18 cellular contexts compared by ENCODE assay signal in genomic region chr12:12630850-12631249, GRCh38.
"Had no signal": no experiment of that assay in that cellular context is flagged by ENCODE, and none has a peak within 500 bp of the region (broad histone marks: within the 10 kb centered on the region; RNA-seq: fewer than 3 reads in every experiment).

No MANE protein-coding gene starts in this region.

- H3K27me3 ChIP-seq: foreskin keratinocyte, tibial nerve had no signal

- H3K4me1 ChIP-seq: foreskin keratinocyte had no signal

- DNase-seq: activated CD4-positive, alpha-beta T cell treated with anti-CD3 and anti-CD28 coated beads, Interleukin-2, amount 10 ng/mL, durations not matched to agents 24 days and 14 days; activated CD4-positive, CD25-positive, alpha-beta regulatory T cell; activated effector memory CD4-positive, alpha-beta T cell treated with anti-CD3 and anti-CD28 coated beads, Interleukin-2, amount 50 U/mL, for 16 hours; anterior cingulate cortex; caudate nucleus; foreskin keratinocyte; glutamatergic neuron; hippocampal formation; islet precursor cell; midbrain; occipital lobe; posterior cingulate gyrus; retina; SK-N-SH; stimulated activated naive CD4-positive, alpha-beta T cell; T-helper 9 cell had no signal

- H3K9me3 Mint-ChIP-seq: activated CD4-positive, alpha-beta T cell treated with anti-CD3 and anti-CD28 coated beads, Interleukin-2, amount 10 ng/mL, durations not matched to agents 24 days and 14 days had no signal

- H3K27ac ChIP-seq: foreskin keratinocyte, tibial nerve had no signal

- ATAC-seq: foreskin keratinocyte had no signal

- H3K27me3 Mint-ChIP-seq: activated CD4-positive, alpha-beta T cell treated with anti-CD3 and anti-CD28 coated beads, Interleukin-2, amount 10 ng/mL, durations not matched to agents 24 days and 14 days; brain had no signal

- H3K4me3 ChIP-seq: tibial nerve had no signal

- H3K9me3 ChIP-seq: SK-N-SH, tibial nerve had no signal

- H3K27ac Mint-ChIP-seq: activated CD4-positive, alpha-beta T cell treated with anti-CD3 and anti-CD28 coated beads, Interleukin-2, amount 10 ng/mL, durations not matched to agents 24 days and 14 days; brain had no signal

- H3K4me3 Mint-ChIP-seq: activated CD4-positive, alpha-beta T cell treated with anti-CD3 and anti-CD28 coated beads, Interleukin-2, amount 10 ng/mL, durations not matched to agents 24 days and 14 days; brain had no signal
